Comparison of ENCODE assay signal across 27 cellular contexts in the genomic region with DNA sequence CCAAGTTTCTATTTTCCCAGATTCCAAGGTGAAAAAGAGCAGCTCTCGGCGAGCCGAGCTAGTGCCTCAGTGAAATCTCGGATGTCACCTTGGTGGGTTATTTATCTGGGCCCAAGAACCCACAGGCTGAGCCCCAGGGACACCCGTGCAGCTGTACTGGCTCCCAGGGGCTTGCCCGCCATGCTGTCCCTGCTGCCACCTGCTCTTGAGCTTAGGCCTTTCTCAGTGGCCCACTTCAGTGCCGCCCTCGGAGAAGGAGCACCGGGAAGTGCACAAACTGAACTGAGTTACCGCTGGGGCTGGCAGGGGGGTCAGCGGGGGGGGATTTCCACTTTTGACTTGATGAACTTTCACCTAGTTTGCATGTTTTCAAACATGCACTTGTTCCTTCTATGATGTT.
"Had no signal": no experiment of that assay in that cellular context is flagged by ENCODE, and none has a peak within 500 bp of the region (broad histone marks: within the 10 kb centered on the region; RNA-seq: fewer than 3 reads in every experiment).

No MANE protein-coding gene starts in this region.

- H3K36me3 Mint-ChIP-seq: activated naive CD8-positive, alpha-beta T cell; mesothelial cell of epicardium had no signal

- H3K27me3 ChIP-seq: body of pancreas, dorsolateral prefrontal cortex, gastrocnemius medialis, tibial nerve had no signal

- ATAC-seq: body of pancreas; gastrocnemius medialis; left colon; naive thymus-derived CD4-positive, alpha-beta T cell; psoas muscle had no signal

- H3K9me3 Mint-ChIP-seq: mesothelial cell of epicardium; T-helper 2 cell treated with Interferon-gamma antibody and Interleukin-4, amounts not matched to agents 5 μg/mL and 100 μg/mL, for 36 hours had no signal

- H3K27me3 Mint-ChIP-seq: activated naive CD8-positive, alpha-beta T cell; naive thymus-derived CD4-positive, alpha-beta T cell had no signal

- H3K9me3 ChIP-seq: body of pancreas, gastrocnemius medialis, psoas muscle, tibial nerve had no signal

- H2AFZ ChIP-seq: parathyroid adenoma had no signal

- H3K4me1 Mint-ChIP-seq: mesothelial cell of epicardium had no signal

- H3K4me2 ChIP-seq: smooth muscle cell had no signal

- DNase-seq: activated CD4-positive, alpha-beta T cell treated with anti-CD3 and anti-CD28 coated beads for 4 hours; activated CD4-positive, alpha-beta T cell treated with anti-CD3 and anti-CD28 coated beads, Interleukin-2, amount 50 U/mL, for 4 hours; activated effector memory CD4-positive, alpha-beta T cell treated with Interleukin-2 at 50 U/mL for 16 hours; activated naive CD4-positive, alpha-beta T cell treated with Interleukin-2 at 50 U/mL for 16 hours; aorta; body of pancreas; dorsolateral prefrontal cortex; effector memory CD4-positive, alpha-beta T cell; erythroblast; gastrocnemius medialis; hippocampal formation; left colon; mammary epithelial cell; naive thymus-derived CD4-positive, alpha-beta T cell; nucleus accumbens; psoas muscle; stimulated activated CD4-positive, alpha-beta T cell treated with anti-CD3 and anti-CD28 coated beads, Interleukin-15, amount 100 ng/mL, for 24 hours; stimulated activated CD4-positive, alpha-beta T cell treated with anti-CD3 and anti-CD28 coated beads, Interleukin-2, amount 100 ng/mL, for 24 hours; stimulated activated naive CD4-positive, alpha-beta T cell treated with Interleukin-2 at 50 U/mL for 16 hours had no signal

- H3K27ac ChIP-seq: body of pancreas, gastrocnemius medialis, parathyroid adenoma, psoas muscle, tibial nerve had no signal

- H3K27ac Mint-ChIP-seq: activated naive CD8-positive, alpha-beta T cell; mesothelial cell of epicardium; naive thymus-derived CD4-positive, alpha-beta T cell; T-helper 2 cell treated with Interferon-gamma antibody and Interleukin-4, amounts not matched to agents 5 μg/mL and 100 μg/mL, for 36 hours had no signal

- H3K4me3 ChIP-seq: body of pancreas, dorsolateral prefrontal cortex, gastrocnemius medialis, psoas muscle, smooth muscle cell, tibial nerve had no signal

- H3K9ac ChIP-seq: parathyroid adenoma had no signal

- FAIRE-seq: colon, keratinocyte had no signal

- H3K4me3 Mint-ChIP-seq: activated naive CD8-positive, alpha-beta T cell; mesothelial cell of epicardium; naive thymus-derived CD4-positive, alpha-beta T cell; T-helper 2 cell treated with Interferon-gamma antibody and Interleukin-4, amounts not matched to agents 5 μg/mL and 100 μg/mL, for 36 hours had no signal
